Comparison of ENCODE assay signal across 13 cellular contexts in the genomic region with DNA sequence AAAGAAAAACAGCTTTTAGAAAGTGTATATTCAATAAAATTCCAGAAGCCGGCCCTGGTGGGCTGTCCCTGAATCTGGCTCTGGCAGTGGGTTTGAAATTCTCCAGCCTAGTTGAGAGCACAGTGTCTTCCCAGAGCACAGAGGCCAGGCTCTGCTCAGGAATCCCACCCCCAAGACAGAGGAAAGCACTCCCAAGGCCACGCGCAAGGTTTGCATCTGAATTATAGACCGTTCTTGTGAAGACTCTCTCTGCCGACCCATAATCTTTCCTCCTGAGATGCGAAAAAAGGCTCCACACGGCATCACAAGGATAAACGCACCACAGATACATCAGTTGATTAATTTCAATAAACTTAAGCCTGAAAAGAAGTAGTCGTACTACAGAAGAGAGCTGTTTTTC.
DNase-seq lines count a peak whose midpoint lies in the region; ATAC-seq and TF ChIP-seq lines count a peak whose summit lies in the region.
"Had no signal": no experiment of that assay in that cellular context is flagged by ENCODE, and none has a peak within 500 bp of the region (broad histone marks: within the 10 kb centered on the region; RNA-seq: fewer than 3 reads in every experiment).

No MANE protein-coding gene starts in this region.

- DNase-seq in NCI-H82 (lab: John Stamatoyannopoulos, UW): peak; percentile 44
- DNase-seq in NCI-H82 treated with DMSO at 0.1 percent for 48 hours (lab: John Stamatoyannopoulos, UW; ENCODE audit: unreplicated experiment): no peak
- peak; percentile 27 for DNase-seq in iPS-NIHi11 (ENCODE audit: low spot score)
- DNase-seq in progenitor cell of endocrine pancreas (ENCODE audit: low spot score, unreplicated experiment): no peak
- DNase-seq in chondrocyte (ENCODE audit: low spot score): no peak
- no peak for DNase-seq in NCI-H1694 (lab: John Stamatoyannopoulos, UW)
- DNase-seq: AML-193; CD4-positive, CD25-positive, alpha-beta regulatory T cell; GOT3; HCEC 1CT; HFFc6 had no signal

- H3K36me3 Mint-ChIP-seq in progenitor cell of endocrine pancreas (ENCODE audit: insufficient read depth) (peaks cover 6% of the 10 kb centered on the region), chondrocyte (ENCODE audit: low read depth) (no peaks in the 10 kb centered on the region)
- H3K36me3 Mint-ChIP-seq: CD4-positive, CD25-positive, alpha-beta regulatory T cell had no signal

- no peak for TF ChIP-seq CTCF in progenitor cell of endocrine pancreas (IDR thresholded peaks at IDR 0.05; ENCODE audit: unreplicated experiment)
- TF ChIP-seq CTCF in chondrocyte (IDR thresholded peaks at IDR 0.05): no peak

- H3K4me1 Mint-ChIP-seq in progenitor cell of endocrine pancreas (ENCODE audit: low read depth) (peaks cover 46% of the 10 kb centered on the region), chondrocyte (ENCODE audit: low read depth) (no peaks in the 10 kb centered on the region)
- H3K4me1 Mint-ChIP-seq: CD4-positive, CD25-positive, alpha-beta regulatory T cell had no signal

- peaks cover 3% of the 10 kb centered on the region for H3K9me3 Mint-ChIP-seq in progenitor cell of endocrine pancreas (ENCODE audit: low read depth)
- no peaks in the 10 kb centered on the region for H3K9me3 Mint-ChIP-seq in chondrocyte (ENCODE audit: low read depth)

- ATAC-seq in GM21526 (IDR thresholded peaks at IDR 0.05; ENCODE audit: low FRiP score, unreplicated experiment): no peak
- ATAC-seq: HepG2 had no signal

- H3K27ac Mint-ChIP-seq in progenitor cell of endocrine pancreas (peak overlapping the region; percentile 87), chondrocyte (ENCODE audit: unreplicated experiment) (no peak overlapping the region)
- H3K27ac Mint-ChIP-seq: CD4-positive, CD25-positive, alpha-beta regulatory T cell; HFFc6 had no signal

- no peak overlapping the region for H3K4me3 Mint-ChIP-seq in progenitor cell of endocrine pancreas (ENCODE audit: low read depth)
- H3K4me3 Mint-ChIP-seq in chondrocyte (ENCODE audit: unreplicated experiment): no peak overlapping the region
- H3K4me3 Mint-ChIP-seq: CD4-positive, CD25-positive, alpha-beta regulatory T cell; HFFc6 had no signal

- H3K27me3 Mint-ChIP-seq in progenitor cell of endocrine pancreas: no peaks in the 10 kb centered on the region
- H3K27me3 Mint-ChIP-seq in chondrocyte (ENCODE audit: low read depth): no peaks in the 10 kb centered on the region
- H3K27me3 Mint-ChIP-seq: CD4-positive, CD25-positive, alpha-beta regulatory T cell had no signal

Comparison
In these comparisons a context has a peak if more than half of its experiments do, and no peak if none do; other contexts are left out.
1. DNase-seq: peak in NCI-H82 (single experiment) and iPS-NIHi11 (single experiment); none in NCI-H82 treated with DMSO at 0.1 percent for 48 hours (single experiment), progenitor cell of endocrine pancreas (single experiment), chondrocyte (single experiment) and NCI-H1694 (single experiment).